Comparison of ENCODE assay signal across 8 cellular contexts in the genomic region with DNA sequence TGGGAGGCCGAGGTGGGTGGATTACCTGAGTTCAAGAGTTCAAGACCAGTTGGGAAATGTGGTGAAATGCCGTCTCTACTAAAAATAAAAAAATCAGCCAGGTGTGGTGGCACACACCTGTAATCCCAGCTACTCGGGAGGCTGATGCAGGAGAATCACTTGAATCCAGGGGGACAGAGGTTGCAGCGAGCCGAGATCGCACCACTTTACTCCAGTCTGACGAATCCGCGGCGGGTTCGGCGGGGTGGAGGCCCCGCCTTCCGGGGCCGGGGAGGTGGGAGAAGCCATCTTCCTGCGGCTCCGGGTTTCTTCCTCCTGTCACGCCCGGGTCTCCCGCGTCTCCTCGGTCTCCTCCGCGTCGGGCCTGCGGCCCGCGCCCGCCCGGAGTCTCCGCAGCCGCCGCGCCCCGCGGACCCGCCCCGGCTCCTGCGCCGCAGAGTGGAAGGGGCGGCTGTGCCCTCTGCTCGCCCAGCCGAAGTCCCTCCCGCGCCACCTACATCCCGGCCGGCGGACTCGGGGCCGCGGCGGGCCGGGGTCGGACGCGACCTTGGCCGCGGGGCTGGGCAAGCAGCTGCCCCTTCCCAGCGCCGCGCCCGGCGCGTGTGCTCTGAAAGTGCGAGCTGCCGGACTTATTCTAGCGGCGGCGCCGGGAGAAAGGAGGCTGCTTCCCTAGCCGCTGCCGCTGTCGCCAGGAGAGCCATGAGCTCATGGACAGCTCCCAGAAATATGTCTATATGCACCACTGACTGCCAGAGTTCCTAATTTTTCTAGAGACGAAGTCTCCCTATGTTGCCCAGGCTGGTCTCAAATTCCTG.
DNase-seq lines count a peak whose midpoint lies in the region; ATAC-seq and TF ChIP-seq lines count a peak whose summit lies in the region.
"Not testable (repeated sequence)": the region's sequence is repeated elsewhere in the genome, so short reads cannot be mapped to it uniquely, and the experiment has no call there.

No MANE protein-coding gene starts in this region.

- WGBS in upper lobe of left lung, 2 donors: 10 to 16% methylated on average over 11 to 13 of the region's 74 CpGs

- H3K4me2 ChIP-seq in skeletal muscle satellite cell (ENCODE audit: low read length): peak overlapping the region; percentile 67

- ATAC-seq in upper lobe of left lung (ENCODE audit: low FRiP score in 2 of 2): peak in 1 of 2 donors; percentile 91

- not testable (repeated sequence) for H3K27me3 ChIP-seq in skeletal muscle satellite cell (ENCODE audit: control insufficient read depth, insufficient read depth, low read length); upper lobe of left lung

- H3K9me3 ChIP-seq in skeletal muscle satellite cell (replicated peaks; ENCODE audit: low read length); upper lobe of left lung: not testable (repeated sequence)

- TF ChIP-seq CTCF in fibroblast of mammary gland (conservative IDR thresholded peaks at IDR 0.05; ENCODE audit: control insufficient read depth, insufficient read depth, low read depth, low read length); upper lobe of left lung (IDR thresholded peaks at IDR 0.05): not testable (repeated sequence)

- not testable (repeated sequence) for H3K4me1 ChIP-seq in skeletal muscle satellite cell (ENCODE audit: control insufficient read depth, insufficient read depth, low read length); upper lobe of left lung

- H3K4me3 ChIP-seq in fibroblast of mammary gland (ENCODE audit: control insufficient read depth, low read depth, low read length) (peak overlapping the region; percentile 25), skeletal muscle satellite cell (ENCODE audit: low read length) (peak overlapping the region; percentile 49), upper lobe of left lung (peak overlapping the region in 3 of 4 donors; percentile 40 to 46 (median 44))

- not testable (repeated sequence) for H3K9ac ChIP-seq in skeletal muscle satellite cell (ENCODE audit: low read depth, low read length)

- H3K27ac ChIP-seq in upper lobe of left lung: peak overlapping the region in 1 of 4 donors; percentile 64

- not testable (repeated sequence) for TF ChIP-seq POLR2A in upper lobe of left lung (IDR thresholded peaks at IDR 0.05)

- DNase-seq in ELF-1 (ENCODE audit: low read depth, low spot score) (peak; percentile 27), NCI-H2227 (lab: John Stamatoyannopoulos, UW; ENCODE audit: unreplicated experiment) (peak; percentile 30), amniotic epithelial cell (ENCODE audit: low read depth) (peak; percentile 13), fibroblast of mammary gland (ENCODE audit: low read depth) (peak; percentile 16), medulla oblongata (ENCODE audit: extremely low spot score) (peak; percentile 4), upper lobe of left lung (peak; percentile 24 to 83)
- DNase-seq in activated CD4-positive, alpha-beta T cell treated with anti-CD3 and anti-CD28 coated beads, Interleukin-2, amount 50 U/mL, for 1 hour: peak; percentile 35

- not testable (repeated sequence) for TF ChIP-seq EP300 in upper lobe of left lung (IDR thresholded peaks at IDR 0.05)

- H3K36me3 ChIP-seq in skeletal muscle satellite cell (ENCODE audit: insufficient read depth, low read length); upper lobe of left lung: not testable (repeated sequence)
